1 cellular context compared by ENCODE assay signal in the genomic region with DNA sequence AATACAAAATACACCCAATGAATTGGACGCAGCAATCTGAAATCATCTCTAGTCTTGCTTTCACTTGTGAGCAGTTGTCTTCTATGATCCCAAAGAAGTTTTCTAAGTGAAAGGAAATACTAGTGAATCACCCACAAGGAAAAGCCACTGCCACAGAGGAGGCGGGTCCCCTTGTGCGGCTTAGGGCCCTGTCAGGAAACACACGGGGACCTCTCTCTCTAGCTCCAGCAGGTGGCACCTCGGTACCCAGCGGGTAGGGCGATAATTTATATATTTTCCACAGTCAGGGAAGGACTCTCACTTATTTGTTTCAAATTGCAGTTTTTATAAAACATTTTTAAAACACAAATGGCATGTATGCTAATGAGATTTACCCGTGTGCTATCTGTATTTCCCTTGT.
TF ChIP-seq lines count a peak whose summit lies in the region.

No MANE protein-coding gene starts in this region.

TF ChIP-seq in HCT116, 20 proteins besides CTCF, POLR2A, EP300 and RAD21:
- TF ChIP-seq ZNF274 (IDR thresholded peaks at IDR 0.05; ENCODE audit: low read depth, low read length) (no peak), ELF1 (IDR thresholded peaks at IDR 0.05; ENCODE audit: borderline replicate concordance, low read depth) (no peak), SIN3A (IDR thresholded peaks at IDR 0.05; ENCODE audit: low read depth) (no peak), YY1 (IDR thresholded peaks at IDR 0.05; ENCODE audit: extremely low read depth, insufficient replicate concordance, low read depth, low read length) (no peak), SP1 (IDR thresholded peaks at IDR 0.05; ENCODE audit: low read depth) (no peak), EGR1 (IDR thresholded peaks at IDR 0.05; ENCODE audit: low read depth) (no peak), FOSL1 (IDR thresholded peaks at IDR 0.05; ENCODE audit: low read depth) (no peak), CBX3 (IDR thresholded peaks at IDR 0.05; ENCODE audit: low read depth) (no peak), SRF (IDR thresholded peaks at IDR 0.05; ENCODE audit: low read depth) (no peak), EZH2phosphoT487 (IDR thresholded peaks at IDR 0.05; ENCODE audit: borderline replicate concordance) (no peak), EZH2 (IDR thresholded peaks at IDR 0.05) (no peak), ZFX (IDR thresholded peaks at IDR 0.05) (no peak), JUND (IDR thresholded peaks at IDR 0.05) (no peak), CEBPB (IDR thresholded peaks at IDR 0.05; ENCODE audit: low read depth) (no peak), TCF7L2 (IDR thresholded peaks at IDR 0.05; ENCODE audit: borderline replicate concordance, extremely low read depth, insufficient read depth, insufficient read length) (no peak)
- TF ChIP-seq, protein P1, sequence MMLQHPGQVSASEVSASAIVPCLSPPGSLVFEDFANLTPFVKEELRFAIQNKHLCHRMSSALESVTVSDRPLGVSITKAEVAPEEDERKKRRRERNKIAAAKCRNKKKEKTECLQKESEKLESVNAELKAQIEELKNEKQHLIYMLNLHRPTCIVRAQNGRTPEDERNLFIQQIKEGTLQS (IDR thresholded peaks at IDR 0.05) = no peak
- TF ChIP-seq, protein P2, sequence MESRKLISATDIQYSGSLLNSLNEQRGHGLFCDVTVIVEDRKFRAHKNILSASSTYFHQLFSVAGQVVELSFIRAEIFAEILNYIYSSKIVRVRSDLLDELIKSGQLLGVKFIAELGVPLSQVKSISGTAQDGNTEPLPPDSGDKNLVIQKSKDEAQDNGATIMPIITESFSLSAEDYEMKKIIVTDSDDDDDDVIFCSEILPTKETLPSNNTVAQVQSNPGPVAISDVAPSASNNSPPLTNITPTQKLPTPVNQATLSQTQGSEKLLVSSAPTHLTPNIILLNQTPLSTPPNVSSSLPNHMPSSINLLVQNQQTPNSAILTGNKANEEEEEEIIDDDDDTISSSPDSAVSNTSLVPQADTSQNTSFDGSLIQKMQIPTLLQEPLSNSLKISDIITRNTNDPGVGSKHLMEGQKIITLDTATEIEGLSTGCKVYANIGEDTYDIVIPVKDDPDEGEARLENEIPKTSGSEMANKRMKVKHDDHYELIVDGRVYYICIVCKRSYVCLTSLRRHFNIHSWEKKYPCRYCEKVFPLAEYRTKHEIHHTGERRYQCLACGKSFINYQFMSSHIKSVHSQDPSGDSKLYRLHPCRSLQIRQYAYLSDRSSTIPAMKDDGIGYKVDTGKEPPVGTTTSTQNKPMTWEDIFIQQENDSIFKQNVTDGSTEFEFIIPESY (IDR thresholded peaks at IDR 0.05; ENCODE audit: extremely low read depth, insufficient replicate concordance, low read length) = no peak
- TF ChIP-seq, protein P3, sequence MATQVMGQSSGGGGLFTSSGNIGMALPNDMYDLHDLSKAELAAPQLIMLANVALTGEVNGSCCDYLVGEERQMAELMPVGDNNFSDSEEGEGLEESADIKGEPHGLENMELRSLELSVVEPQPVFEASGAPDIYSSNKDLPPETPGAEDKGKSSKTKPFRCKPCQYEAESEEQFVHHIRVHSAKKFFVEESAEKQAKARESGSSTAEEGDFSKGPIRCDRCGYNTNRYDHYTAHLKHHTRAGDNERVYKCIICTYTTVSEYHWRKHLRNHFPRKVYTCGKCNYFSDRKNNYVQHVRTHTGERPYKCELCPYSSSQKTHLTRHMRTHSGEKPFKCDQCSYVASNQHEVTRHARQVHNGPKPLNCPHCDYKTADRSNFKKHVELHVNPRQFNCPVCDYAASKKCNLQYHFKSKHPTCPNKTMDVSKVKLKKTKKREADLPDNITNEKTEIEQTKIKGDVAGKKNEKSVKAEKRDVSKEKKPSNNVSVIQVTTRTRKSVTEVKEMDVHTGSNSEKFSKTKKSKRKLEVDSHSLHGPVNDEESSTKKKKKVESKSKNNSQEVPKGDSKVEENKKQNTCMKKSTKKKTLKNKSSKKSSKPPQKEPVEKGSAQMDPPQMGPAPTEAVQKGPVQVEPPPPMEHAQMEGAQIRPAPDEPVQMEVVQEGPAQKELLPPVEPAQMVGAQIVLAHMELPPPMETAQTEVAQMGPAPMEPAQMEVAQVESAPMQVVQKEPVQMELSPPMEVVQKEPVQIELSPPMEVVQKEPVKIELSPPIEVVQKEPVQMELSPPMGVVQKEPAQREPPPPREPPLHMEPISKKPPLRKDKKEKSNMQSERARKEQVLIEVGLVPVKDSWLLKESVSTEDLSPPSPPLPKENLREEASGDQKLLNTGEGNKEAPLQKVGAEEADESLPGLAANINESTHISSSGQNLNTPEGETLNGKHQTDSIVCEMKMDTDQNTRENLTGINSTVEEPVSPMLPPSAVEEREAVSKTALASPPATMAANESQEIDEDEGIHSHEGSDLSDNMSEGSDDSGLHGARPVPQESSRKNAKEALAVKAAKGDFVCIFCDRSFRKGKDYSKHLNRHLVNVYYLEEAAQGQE (IDR thresholded peaks at IDR 0.05; ENCODE audit: low read depth) = no peak
